In genomic region chr4:113584407-113585150, GRCh38 we compare ENCODE assay signal across 12 cellular contexts.
A peak's percentile ranks its signal among the peaks of the same experiment; 100 is the strongest.
DNase-seq lines count a peak whose midpoint lies in the region; ATAC-seq and TF ChIP-seq lines count a peak whose summit lies in the region.
"Had no signal": no experiment of that assay in that cellular context is flagged by ENCODE, and none has a peak within 500 bp of the region (broad histone marks: within the 10 kb centered on the region; RNA-seq: fewer than 3 reads in every experiment).

No MANE protein-coding gene starts in this region.

- H3K4me2 ChIP-seq in IMR-90 (ENCODE audit: low read depth, low read length) = no peak overlapping the region

- H2BK20ac ChIP-seq in IMR-90 (ENCODE audit: low read depth, low read length) = no peak overlapping the region

- H3K4ac ChIP-seq in IMR-90 (ENCODE audit: low read depth, low read length) = 0 out of 2 replicates have a peak overlapping the region, but pooled peaks have one; percentile 24

- H2AK5ac ChIP-seq in IMR-90 (ENCODE audit: low read depth, low read length) = no peak overlapping the region

- TF ChIP-seq RAD21 in IMR-90 (IDR thresholded peaks at IDR 0.05; ENCODE audit: low read length) = no peak

- no TSS peak for BruUV-seq in IMR-90 (replicated peaks; lab: Mats Ljungman, UMichigan)

- POLR2A ChIA-PET in IMR-90 (lab: Charles Lee; ENCODE audit: unreplicated experiment) = interaction anchor here (0.7 kb wide), 1 partner anchor 10 kb away, joined by 3 read pairs; no protein-coding TSS in a partner anchor

- dilution Hi-C loops in IMR-90 (cut with HindIII; ENCODE audit: low sequenced_read_pairs, unreplicated experiment) = no loop called here

- WGBS in IMR-90 (ENCODE audit: extremely low coverage in 2 of 2, insufficient read length in 1 of 2), 2 experiments = 80% methylated on average over 1 of the region's 4 CpGs; no CpG with 5 or more reads in 1 of the 2 experiments
- 63 to 66% (median 64%) methylated on average over 4 of the region's 4 CpGs for WGBS in ovary, 3 donors

- H3K36me3 ChIP-seq in IMR-90 (ENCODE audit: control insufficient read depth, insufficient read depth, low read length) (no peaks in the 10 kb centered on the region), ovary (no peaks in the 10 kb centered on the region)
- H3K36me3 ChIP-seq: transverse colon had no signal

- H3K79me1 ChIP-seq in IMR-90 (ENCODE audit: low read depth in 1 of 2, low read length in 2 of 2) = peaks cover 28 to 30% of the 10 kb centered on the region in 2 experiments

- H2AK9ac ChIP-seq in IMR-90 (replicated peaks; ENCODE audit: low read depth, low read length, poor library complexity) = no peak overlapping the region

- peaks cover 5% of the 10 kb centered on the region; the same call in 1 of the 2 replicates for H4K20me1 ChIP-seq in IMR-90 (ENCODE audit: insufficient read depth, low read length)

- H3K14ac ChIP-seq in IMR-90 (replicated peaks; ENCODE audit: low read depth, low read length) = peak overlapping the region; percentile 65; the same call in 1 of the 2 replicates

- H2BK5ac ChIP-seq in IMR-90 (ENCODE audit: low read depth, low read length, poor library complexity, severe bottlenecking) = no peak overlapping the region

- no peak overlapping the region for H4K5ac ChIP-seq in IMR-90 (ENCODE audit: low read depth, low read length)

- peaks cover 4% of the 10 kb centered on the region; the same call in 1 of the 2 replicates for H3K9me1 ChIP-seq in IMR-90 (ENCODE audit: insufficient read depth, low read length)

- no peak for TF ChIP-seq EP300 in ovary (IDR thresholded peaks at IDR 0.05)

- H2AFZ ChIP-seq in IMR-90 (replicated peaks; ENCODE audit: low read length, poor library complexity) = no peak overlapping the region

- H3K4me1 ChIP-seq in IMR-90 (ENCODE audit: control insufficient read depth, insufficient read depth, low read length) (peaks cover 4% of the 10 kb centered on the region), ovary (ENCODE audit: insufficient read depth) (peaks cover 1% of the 10 kb centered on the region)

- DNase-seq in AG10803 (ENCODE audit: low read depth) (peak; percentile 45), IMR-90 (peak; percentile 83), cardiac fibroblast (ENCODE audit: low read depth in 2 of 2) (peak; percentile 52 to 68), lung microvascular endothelial cell (ENCODE audit: low read depth in 2 of 2) (peak; percentile 37 to 54), activated T-cell treated with anti-CD3 and anti-CD28 coated beads for 4 hours (no peak), cerebellar nuclear complex (lab: John Stamatoyannopoulos, UW) (no peak), ovary (no peak)
- DNase-seq: NCI-H1048, transverse colon had no signal

- H3K9ac ChIP-seq in IMR-90 (ENCODE audit: low read depth, low read length) = no peak overlapping the region

- no peak overlapping the region for H3K23ac ChIP-seq in IMR-90 (ENCODE audit: low read depth, low read length)

- TF ChIP-seq CTCF in AG10803 (conservative IDR thresholded peaks at IDR 0.05; ENCODE audit: low read length) (no peak), IMR-90 (conservative IDR thresholded peaks at IDR 0.05; ENCODE audit: low read depth, low read length) (no peak), cardiac fibroblast (IDR thresholded peaks at IDR 0.05; ENCODE audit: low read depth, low read length) (no peak), ovary (IDR thresholded peaks at IDR 0.05) (no peak)

- no peak overlapping the region; the same call in 1 of the 2 replicates for H3K18ac ChIP-seq in IMR-90 (ENCODE audit: low read depth, low read length)

- H3K56ac ChIP-seq in IMR-90 (ENCODE audit: extremely low read depth, insufficient read depth, low read length) = no peak overlapping the region

- ATAC-seq in IMR-90 (ENCODE audit: low read depth) = peak; percentile 87
- no peak for ATAC-seq in HG03108 (IDR thresholded peaks at IDR 0.05; ENCODE audit: unreplicated experiment)
- ATAC-seq: activated CD4-positive, CD25-positive, alpha-beta regulatory T cell treated with anti-CD3 and anti-CD28 coated beads, Interleukin-2, amount 50 U/mL, for 24 hours had no signal

- in situ Hi-C loops in IMR-90 (cut with MboI; ENCODE audit: low sequenced_read_pairs) = no loop called here

- H4K8ac ChIP-seq in IMR-90 (ENCODE audit: low read depth in 2 of 2, low read length in 2 of 2) = no peak overlapping the region

- H3K27me3 ChIP-seq in IMR-90 (ENCODE audit: control insufficient read depth, insufficient read depth, low read length) (no peaks in the 10 kb centered on the region), ovary (no peaks in the 10 kb centered on the region)
- H3K27me3 ChIP-seq: dorsolateral prefrontal cortex, transverse colon had no signal

- intact Hi-C loops in IMR-90 (cut with micrococcal nuclease) (no loop called here), ovary (cut with DNase I) (no loop called here)

- H4K91ac ChIP-seq in IMR-90 (ENCODE audit: insufficient read depth, low read depth, low read length) = no peak overlapping the region

- H3K4me3 ChIP-seq in AG10803 (ENCODE audit: low read length) (no peak overlapping the region), IMR-90 (ENCODE audit: insufficient read depth, low read depth, low read length) (no peak overlapping the region), cardiac fibroblast (replicated peaks in 1 of 2; ENCODE audit: low read depth in 2 of 2, low read length in 2 of 2) (no peak overlapping the region), ovary (no peak overlapping the region)
- H3K4me3 ChIP-seq: dorsolateral prefrontal cortex, transverse colon had no signal

- CTCF ChIA-PET in IMR-90 (lab: Yijun Ruan, JAX) = interaction anchor here (1.0 to 1.3 kb wide), 2 partner anchors 37 to 44 kb away, joined by 3 read pairs; no protein-coding TSS in a partner anchor

- no peaks in the 10 kb centered on the region for H3K9me3 ChIP-seq in IMR-90 (ENCODE audit: control insufficient read depth, insufficient read depth, low read length)
- H3K9me3 ChIP-seq in ovary = no peaks in the 10 kb centered on the region
- H3K9me3 ChIP-seq: transverse colon had no signal

- TF ChIP-seq POLR2A in IMR-90 (IDR thresholded peaks at IDR 0.05; ENCODE audit: low read depth, low read length) = no peak
- TF ChIP-seq POLR2A in ovary (IDR thresholded peaks at IDR 0.05) = no peak

- H2BK120ac ChIP-seq in IMR-90 (ENCODE audit: low read depth, low read length) = no peak overlapping the region

- no peak overlapping the region for H2BK15ac ChIP-seq in IMR-90 (ENCODE audit: low read depth, low read length)

- H3K27ac ChIP-seq in IMR-90 (ENCODE audit: insufficient read depth, low read length) = no peak overlapping the region
- H3K27ac ChIP-seq in ovary = no peak overlapping the region
- H3K27ac ChIP-seq: transverse colon had no signal

TF ChIP-seq in IMR-90, 13 proteins besides CTCF, POLR2A, EP300 and RAD21:
- TF ChIP-seq FOS (IDR thresholded peaks at IDR 0.05; ENCODE audit: low read depth, low read length) = peak; percentile 30; the same call in 1 of the 2 replicates
- TF ChIP-seq NFE2L2 (IDR thresholded peaks at IDR 0.05; ENCODE audit: low read depth, low read length) = peak; percentile 19; the same call in 1 of the 2 replicates
- TF ChIP-seq USF2 (IDR thresholded peaks at IDR 0.05; ENCODE audit: low read depth, low read length) = no peak
TF ChIP-seq in IMR-90: peak in this region for 2.

Comparison
In these comparisons a context has a peak if more than half of its experiments do, and no peak if none do; other contexts are left out.
1. DNase-seq: peak in AG10803 (single experiment), IMR-90 (single experiment), cardiac fibroblast (2 of 2) and lung microvascular endothelial cell (2 of 2); none in activated T-cell treated with anti-CD3 and anti-CD28 coated beads for 4 hours (single experiment), cerebellar nuclear complex (0 of 2) and ovary (0 of 5).